Comparison of ENCODE assay signal across 28 cellular contexts in the genomic region with DNA sequence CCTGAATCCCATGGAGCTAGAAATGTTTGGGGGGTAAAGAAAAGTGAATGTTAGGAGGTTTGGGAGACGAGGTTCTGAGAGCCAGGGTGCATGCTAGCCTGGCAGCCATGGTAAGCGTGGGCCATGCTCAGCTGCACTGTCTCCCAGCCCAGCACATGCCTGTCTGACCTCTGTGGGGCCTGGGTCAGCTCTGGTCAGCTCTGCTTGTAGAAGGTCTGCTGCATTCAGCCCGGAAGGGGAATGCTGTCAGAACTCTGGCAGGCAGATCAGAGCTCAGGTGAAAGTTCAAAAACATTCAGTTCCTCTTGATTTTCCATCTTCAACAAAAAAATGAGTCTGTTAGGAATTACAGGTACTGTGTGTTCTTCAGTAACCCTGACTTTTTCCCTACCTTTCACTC. TPM values are rescaled to one million over a fixed set of nuclear protein-coding genes. Genes with fewer than 3 reads are reported as not detected.
"Had no signal": no experiment of that assay in that cellular context is flagged by ENCODE, and none has a peak within 500 bp of the region (broad histone marks: within the 10 kb centered on the region; RNA-seq: fewer than 3 reads in every experiment).

No MANE protein-coding gene starts in this region.

- DNase-seq: activated CD4-positive, alpha-beta T cell treated with anti-CD3 and anti-CD28 coated beads for 4 hours; activated CD4-positive, alpha-beta T cell treated with anti-CD3 and anti-CD28 coated beads, Interleukin-2, amount 50 U/mL, for 4 hours; activated CD8-positive, alpha-beta memory T cell treated with anti-CD3 and anti-CD28 coated beads for 24 hours; activated T-cell treated with anti-CD3 and anti-CD28 coated beads, Interleukin-2, amount 50 U/mL, for 72 hours; aorta; caudate nucleus; MM.1S; NCI-H1105; NCI-H1436; NCI-H1694 treated with DMSO at 0.1 percent for 48 hours; NCI-H2029 treated with DMSO at 0.1 percent for 48 hours; NCI-H345; NCI-H510A; NCI-H526 treated with DMSO at 0.1 percent for 48 hours; NCI-H82; NK-92 treated with Interleukin-12 subunit alpha and Interleukin-12 subunit beta, amount 100 ng/mL, for 24 hours; OCI-M1; Right ventricle myocardium superior; RPMI8226; SJCRH30; SK-N-SH; T-helper 1 cell; WERI-Rb-1 had no signal

- H3K27me3 ChIP-seq: breast epithelium, SJCRH30 had no signal

- H3K4me3 Mint-ChIP-seq: activated naive CD4-positive, alpha-beta T cell treated with anti-CD3 and anti-CD28 coated beads, Interleukin-2, amount 50 U/mL, for 24 hours; activated T-cell treated with anti-CD3 and anti-CD28 coated beads, Interleukin-2, amount 50 U/mL, for 72 hours had no signal

- H3K4me1 ChIP-seq: breast epithelium, SJCRH30 had no signal

- H3K4me3 ChIP-seq: breast epithelium, SJCRH30 had no signal

- H3K9me3 ChIP-seq: breast epithelium, SJCRH30, SK-N-SH had no signal

- H3K27ac Mint-ChIP-seq: activated naive CD4-positive, alpha-beta T cell treated with anti-CD3 and anti-CD28 coated beads, Interleukin-2, amount 50 U/mL, for 24 hours; activated T-cell treated with anti-CD3 and anti-CD28 coated beads, Interleukin-2, amount 50 U/mL, for 72 hours had no signal

- H3K27ac ChIP-seq: breast epithelium, SJCRH30, WERI-Rb-1 had no signal

- ATAC-seq: activated T-cell treated with anti-CD3 and anti-CD28 coated beads, Interleukin-2, amount 50 U/mL, for 72 hours; Panc1 had no signal

- H3K9me3 Mint-ChIP-seq: activated naive CD4-positive, alpha-beta T cell treated with anti-CD3 and anti-CD28 coated beads, Interleukin-2, amount 50 U/mL, for 24 hours; activated T-cell treated with anti-CD3 and anti-CD28 coated beads, Interleukin-2, amount 50 U/mL, for 72 hours had no signal

- H3K4me1 Mint-ChIP-seq: activated naive CD4-positive, alpha-beta T cell treated with anti-CD3 and anti-CD28 coated beads, Interleukin-2, amount 50 U/mL, for 24 hours had no signal

- H3K27me3 Mint-ChIP-seq: activated naive CD4-positive, alpha-beta T cell treated with anti-CD3 and anti-CD28 coated beads, Interleukin-2, amount 50 U/mL, for 24 hours had no signal

- H3K4me2 ChIP-seq: SK-N-SH had no signal

- H3K9ac ChIP-seq: SK-N-SH had no signal

RNA-seq across cellular contexts. Expression of a gene that starts 5.8 kb away (rescaled TPM):
- total RNA-seq: breast epithelium, cerebellum, Right ventricle myocardium superior had no signal

RNA-seq across cellular contexts. Expression of a gene that starts 33.8 kb away (rescaled TPM):
- total RNA-seq: aorta; cerebellum; Right ventricle myocardium superior; SJCRH30; T-helper 2 cell treated with Interferon-gamma antibody and Interleukin-4, amounts not matched to agents 100 ng/mL and 5 ng/mL, for 36 hours had no signal
- polyA plus RNA-seq: SK-N-SH had no signal

RNA-seq across cellular contexts. Expression of a gene that starts 46.9 kb away (rescaled TPM):
- total RNA-seq: activated T-cell treated with anti-CD3 and anti-CD28 coated beads, Interleukin-2, amount 50 U/mL, for 72 hours; aorta; breast epithelium; cerebellum; SJCRH30; T-helper 2 cell treated with Interferon-gamma antibody and Interleukin-4, amounts not matched to agents 100 ng/mL and 5 ng/mL, for 36 hours had no signal
- polyA plus RNA-seq: aorta, SK-N-SH had no signal
